16 cellular contexts compared by ENCODE assay signal in genomic region chr21:32410291-32410690, GRCh38. TPM values are rescaled to one million over a fixed set of nuclear protein-coding genes. Genes with fewer than 3 reads are reported as not detected.
DNase-seq lines count a peak whose midpoint lies in the region; ATAC-seq and TF ChIP-seq lines count a peak whose summit lies in the region.
"Had no signal": no experiment of that assay in that cellular context is flagged by ENCODE, and none has a peak within 500 bp of the region (broad histone marks: within the 10 kb centered on the region; RNA-seq: fewer than 3 reads in every experiment).

No MANE protein-coding gene starts in this region.

- H3K9me3 ChIP-seq in left ventricle myocardium inferior (replicated peaks) (no peaks in the 10 kb centered on the region), prostate gland (no peaks in the 10 kb centered on the region), uterus (no peaks in the 10 kb centered on the region)
- H3K9me3 ChIP-seq: SJSA1 had no signal

- H3K4me3 ChIP-seq in left ventricle myocardium inferior (peak overlapping the region; percentile 85), prostate gland (no peak overlapping the region), uterus (no peak overlapping the region)
- H3K4me3 ChIP-seq: SJSA1 had no signal

- peak overlapping the region; percentile 100 for H3K27ac ChIP-seq in left ventricle myocardium inferior (replicated peaks)
- H3K27ac ChIP-seq in cingulate gyrus (ENCODE audit: low read depth, low read length), result peak overlapping the region; percentile 98
- peak overlapping the region; percentile 98 for H3K27ac ChIP-seq in prostate gland
- H3K27ac ChIP-seq in uterus, result peak overlapping the region; percentile 98 to 100
- H3K27ac ChIP-seq: brain microvascular endothelial cell, KMS-11, SJSA1 had no signal

- intact Hi-C loops in left ventricle myocardium inferior (cut with micrococcal nuclease), result no loop called here
- intact Hi-C loops in Right ventricle myocardium superior (cut with DNase I), result no loop called here
- intact Hi-C loops in prostate gland (cut with DNase I), result loop anchor here (5.0 kb wide), 2 partner anchors 52 to 157 kb away; no protein-coding TSS in a partner anchor
- intact Hi-C loops in uterus (cut with DNase I; ENCODE audit: low total_unique reads), result loop anchor here (10.0 kb wide), 1 partner anchor 195 kb away; no protein-coding TSS in a partner anchor

- 70% methylated on average over 4 of the region's 4 CpGs for WGBS in prostate gland

- DNase-seq in left ventricle myocardium inferior (no peak), Right ventricle myocardium superior (no peak), prostate gland (ENCODE audit: low spot score) (no peak), uterus (no peak), T-helper 1 cell (no peak)
- DNase-seq: activated CD8-positive, alpha-beta memory T cell treated with anti-CD3 and anti-CD28 coated beads for 24 hours; activated gamma-delta T cell; AML-193; brain microvascular endothelial cell; NCI-H1436; NCI-H345 had no signal

- TF ChIP-seq POLR2A in prostate gland (IDR thresholded peaks at IDR 0.05) (no peak), uterus (IDR thresholded peaks at IDR 0.05) (no peak)

- no peak for ATAC-seq in Right ventricle myocardium superior (ENCODE audit: poor library complexity)
- no peak for ATAC-seq in GM19395 (IDR thresholded peaks at IDR 0.05; ENCODE audit: unreplicated experiment)
- ATAC-seq in HG03175 (IDR thresholded peaks at IDR 0.05; ENCODE audit: unreplicated experiment), result no peak

- no peak for TF ChIP-seq CTCF in left ventricle myocardium inferior (IDR thresholded peaks at IDR 0.05; ENCODE audit: borderline replicate concordance)
- TF ChIP-seq CTCF in prostate gland (IDR thresholded peaks at IDR 0.05), result no peak
- TF ChIP-seq CTCF in uterus (IDR thresholded peaks at IDR 0.05), result no peak

- peaks cover 61% of the 10 kb centered on the region for H3K4me1 ChIP-seq in left ventricle myocardium inferior
- peaks cover 13% of the 10 kb centered on the region for H3K4me1 ChIP-seq in prostate gland (replicated peaks)
- H3K4me1 ChIP-seq in uterus, result peaks cover 0 to 11% of the 10 kb centered on the region in 2 donors

- H3K27me3 ChIP-seq in left ventricle myocardium inferior (ENCODE audit: low read depth), result no peaks in the 10 kb centered on the region
- no peaks in the 10 kb centered on the region for H3K27me3 ChIP-seq in prostate gland (replicated peaks; ENCODE audit: insufficient read depth)
- no peaks in the 10 kb centered on the region for H3K27me3 ChIP-seq in uterus
- H3K27me3 ChIP-seq: brain microvascular endothelial cell, SJSA1 had no signal

- H3K36me3 ChIP-seq in left ventricle myocardium inferior (no peaks in the 10 kb centered on the region), prostate gland (no peaks in the 10 kb centered on the region), uterus (no peaks in the 10 kb centered on the region)
- H3K36me3 ChIP-seq: brain microvascular endothelial cell had no signal

RNA-seq across cellular contexts. Expression of gene EVA1C, which starts 2.2 kb away (rescaled TPM):
- total RNA-seq in left ventricle myocardium inferior, result 13.9 TPM
- total RNA-seq in Right ventricle myocardium superior, result 12.9 TPM
- total RNA-seq in prostate gland, result 10 to 100 TPM; 45.7 to 48.6 TPM
- 100 to 1,000 TPM in 1 of 4 donors, 10 to 100 TPM in 2, 1 to 10 TPM in 1; 8.3 to 105 (median 48.7) TPM for total RNA-seq in uterus

RNA-seq across cellular contexts. Expression of gene URB1, which starts 17.5 kb away (rescaled TPM):
- total RNA-seq in left ventricle myocardium inferior (13.8 TPM), Right ventricle myocardium superior (11.4 TPM), prostate gland (10 to 100 TPM; 33.4 to 41.4 TPM), uterus (10 to 100 TPM; 11.8 to 31.0 (median 26.0) TPM)

Comparison
In these comparisons a context has a peak if more than half of its experiments do, and no peak if none do; other contexts are left out.
1. intact Hi-C loops: an anchor here in prostate gland (5.0 kb wide) and uterus (10.0 kb wide); none called in left ventricle myocardium inferior and Right ventricle myocardium superior.